In genomic region chr2:8684885-8685696, GRCh38 we compare ENCODE assay signal across 1 cellular context.
A peak's percentile ranks its signal among the peaks of the same experiment; 100 is the strongest.
TF ChIP-seq lines count a peak whose summit lies in the region.

No MANE protein-coding gene starts in this region.

TF ChIP-seq in K562, 482 proteins besides CTCF, POLR2A, EP300 and RAD21 (continued from another document and continues in another):
- TF ChIP-seq MGA (IDR thresholded peaks at IDR 0.05) (peak; percentile 95), RCOR1 (IDR thresholded peaks at IDR 0.05; ENCODE audit: borderline replicate concordance in 1 of 2, low read depth in 2 of 2, low read length in 2 of 2) (no peak), HNRNPLL (IDR thresholded peaks at IDR 0.05; ENCODE audit: low read depth, low read length, poor library complexity, severe bottlenecking) (peak; percentile 11), CUX1 (CRISPR knock-in tag; IDR thresholded peaks at IDR 0.05) (no peak), MYNN (IDR thresholded peaks at IDR 0.05) (peak; percentile 19; the same call in 1 of the 2 replicates), MYNN (CRISPR knock-in tag; IDR thresholded peaks at IDR 0.05) (no peak), NFE2L1 (tag; IDR thresholded peaks at IDR 0.05; ENCODE audit: borderline replicate concordance, low read depth) (no peak), ZNF282 (CRISPR knock-in tag; IDR thresholded peaks at IDR 0.05) (no peak), ZSCAN29 (IDR thresholded peaks at IDR 0.05) (no peak), ZEB2 (IDR thresholded peaks at IDR 0.05) (peak; percentile 41; the same call in 1 of the 2 replicates), ZNF395 (CRISPR knock-in tag; IDR thresholded peaks at IDR 0.05) (no peak), ZNF584 (CRISPR knock-in tag; IDR thresholded peaks at IDR 0.05; ENCODE audit: low read depth) (no peak), HDAC2 (IDR thresholded peaks at IDR 0.05) (no peak), PHF20 (IDR thresholded peaks at IDR 0.05; ENCODE audit: partially characterized antibody) (peak; percentile 40), MNT (conservative IDR thresholded peaks at IDR 0.05) (peak; percentile 77 to 81), CHD4 (IDR thresholded peaks at IDR 0.05; ENCODE audit: insufficient read depth, insufficient replicate concordance, low read depth, low read length, poor library complexity, severe bottlenecking) (no peak)
- TF ChIP-seq, protein P1, sequence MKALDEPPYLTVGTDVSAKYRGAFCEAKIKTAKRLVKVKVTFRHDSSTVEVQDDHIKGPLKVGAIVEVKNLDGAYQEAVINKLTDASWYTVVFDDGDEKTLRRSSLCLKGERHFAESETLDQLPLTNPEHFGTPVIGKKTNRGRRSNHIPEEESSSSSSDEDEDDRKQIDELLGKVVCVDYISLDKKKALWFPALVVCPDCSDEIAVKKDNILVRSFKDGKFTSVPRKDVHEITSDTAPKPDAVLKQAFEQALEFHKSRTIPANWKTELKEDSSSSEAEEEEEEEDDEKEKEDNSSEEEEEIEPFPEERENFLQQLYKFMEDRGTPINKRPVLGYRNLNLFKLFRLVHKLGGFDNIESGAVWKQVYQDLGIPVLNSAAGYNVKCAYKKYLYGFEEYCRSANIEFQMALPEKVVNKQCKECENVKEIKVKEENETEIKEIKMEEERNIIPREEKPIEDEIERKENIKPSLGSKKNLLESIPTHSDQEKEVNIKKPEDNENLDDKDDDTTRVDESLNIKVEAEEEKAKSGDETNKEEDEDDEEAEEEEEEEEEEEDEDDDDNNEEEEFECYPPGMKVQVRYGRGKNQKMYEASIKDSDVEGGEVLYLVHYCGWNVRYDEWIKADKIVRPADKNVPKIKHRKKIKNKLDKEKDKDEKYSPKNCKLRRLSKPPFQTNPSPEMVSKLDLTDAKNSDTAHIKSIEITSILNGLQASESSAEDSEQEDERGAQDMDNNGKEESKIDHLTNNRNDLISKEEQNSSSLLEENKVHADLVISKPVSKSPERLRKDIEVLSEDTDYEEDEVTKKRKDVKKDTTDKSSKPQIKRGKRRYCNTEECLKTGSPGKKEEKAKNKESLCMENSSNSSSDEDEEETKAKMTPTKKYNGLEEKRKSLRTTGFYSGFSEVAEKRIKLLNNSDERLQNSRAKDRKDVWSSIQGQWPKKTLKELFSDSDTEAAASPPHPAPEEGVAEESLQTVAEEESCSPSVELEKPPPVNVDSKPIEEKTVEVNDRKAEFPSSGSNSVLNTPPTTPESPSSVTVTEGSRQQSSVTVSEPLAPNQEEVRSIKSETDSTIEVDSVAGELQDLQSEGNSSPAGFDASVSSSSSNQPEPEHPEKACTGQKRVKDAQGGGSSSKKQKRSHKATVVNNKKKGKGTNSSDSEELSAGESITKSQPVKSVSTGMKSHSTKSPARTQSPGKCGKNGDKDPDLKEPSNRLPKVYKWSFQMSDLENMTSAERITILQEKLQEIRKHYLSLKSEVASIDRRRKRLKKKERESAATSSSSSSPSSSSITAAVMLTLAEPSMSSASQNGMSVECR (CRISPR knock-in tag; IDR thresholded peaks at IDR 0.05): peak; percentile 81; the same call in 1 of the 2 replicates
- TF ChIP-seq, protein P2, sequence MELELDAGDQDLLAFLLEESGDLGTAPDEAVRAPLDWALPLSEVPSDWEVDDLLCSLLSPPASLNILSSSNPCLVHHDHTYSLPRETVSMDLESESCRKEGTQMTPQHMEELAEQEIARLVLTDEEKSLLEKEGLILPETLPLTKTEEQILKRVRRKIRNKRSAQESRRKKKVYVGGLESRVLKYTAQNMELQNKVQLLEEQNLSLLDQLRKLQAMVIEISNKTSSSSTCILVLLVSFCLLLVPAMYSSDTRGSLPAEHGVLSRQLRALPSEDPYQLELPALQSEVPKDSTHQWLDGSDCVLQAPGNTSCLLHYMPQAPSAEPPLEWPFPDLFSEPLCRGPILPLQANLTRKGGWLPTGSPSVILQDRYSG (tag; conservative IDR thresholded peaks at IDR 0.05; ENCODE audit: low read depth): no peak
- TF ChIP-seq, protein P3, sequence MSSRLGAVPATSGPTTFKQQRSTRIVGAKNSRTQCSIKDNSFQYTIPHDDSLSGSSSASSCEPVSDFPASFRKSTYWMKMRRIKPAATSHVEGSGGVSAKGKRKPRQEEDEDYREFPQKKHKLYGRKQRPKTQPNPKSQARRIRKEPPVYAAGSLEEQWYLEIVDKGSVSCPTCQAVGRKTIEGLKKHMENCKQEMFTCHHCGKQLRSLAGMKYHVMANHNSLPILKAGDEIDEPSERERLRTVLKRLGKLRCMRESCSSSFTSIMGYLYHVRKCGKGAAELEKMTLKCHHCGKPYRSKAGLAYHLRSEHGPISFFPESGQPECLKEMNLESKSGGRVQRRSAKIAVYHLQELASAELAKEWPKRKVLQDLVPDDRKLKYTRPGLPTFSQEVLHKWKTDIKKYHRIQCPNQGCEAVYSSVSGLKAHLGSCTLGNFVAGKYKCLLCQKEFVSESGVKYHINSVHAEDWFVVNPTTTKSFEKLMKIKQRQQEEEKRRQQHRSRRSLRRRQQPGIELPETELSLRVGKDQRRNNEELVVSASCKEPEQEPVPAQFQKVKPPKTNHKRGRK (tag; IDR thresholded peaks at IDR 0.05): no peak
